Comparison of ENCODE assay signal across 32 cellular contexts in the genomic region with DNA sequence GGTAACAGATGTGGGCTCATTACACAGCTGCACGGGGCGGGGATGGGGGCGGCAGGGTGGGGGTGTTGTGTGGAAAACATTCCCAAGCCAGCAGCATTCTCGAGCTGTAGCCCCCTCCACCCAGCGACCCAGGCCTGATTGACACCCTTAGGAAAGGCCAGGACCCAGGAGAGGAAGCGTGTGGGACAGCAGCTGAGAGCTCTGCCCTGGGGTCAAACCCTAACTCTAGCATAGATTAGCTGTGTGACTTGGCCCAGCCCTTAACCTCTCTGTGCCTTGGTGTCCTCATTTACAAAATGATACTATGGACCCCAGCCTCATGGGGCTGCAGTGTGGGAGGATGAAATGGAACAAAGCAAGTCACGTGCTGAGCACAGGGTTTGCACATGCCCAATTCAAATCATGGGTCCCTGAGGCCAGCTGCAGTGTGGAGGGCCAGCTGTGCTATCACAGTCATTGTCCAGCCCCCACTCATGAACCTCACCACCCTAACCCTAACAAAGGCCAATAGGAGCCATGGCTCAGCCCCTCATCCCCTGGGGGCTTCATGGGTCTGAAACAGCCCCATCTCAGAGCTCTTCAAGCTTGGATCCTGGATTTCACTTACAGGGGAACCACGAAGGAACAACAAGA.
"Had no signal": no experiment of that assay in that cellular context is flagged by ENCODE, and none has a peak within 500 bp of the region (broad histone marks: within the 10 kb centered on the region; RNA-seq: fewer than 3 reads in every experiment).

No MANE protein-coding gene starts in this region.

- H3K9ac ChIP-seq: KMS-11 had no signal

- H3K27ac ChIP-seq: brain microvascular endothelial cell, KMS-11, RWPE1 had no signal

- ATAC-seq: activated CD8-positive, alpha-beta T cell treated with anti-CD3 and anti-CD28 coated beads for 36 hours; activated T-cell treated with anti-CD3 and anti-CD28 coated beads, Interleukin-2, amount 50 U/mL, for 72 hours; activated T-helper 17 cell treated with anti-CD3 and anti-CD28 coated beads, Interleukin-2, amount 50 U/mL, for 72 hours; PC-3 had no signal

- H3K4me3 Mint-ChIP-seq: activated CD4-positive, alpha-beta T cell treated with anti-CD3 and anti-CD28 coated beads, Interleukin-2, amount 10 ng/mL, durations not matched to agents 24 days and 14 days; activated CD8-positive, alpha-beta T cell treated with anti-CD3 and anti-CD28 coated beads for 36 hours; activated naive CD8-positive, alpha-beta T cell treated with anti-CD3 and anti-CD28 coated beads for 36 hours; activated T-cell treated with anti-CD3 and anti-CD28 coated beads, Interleukin-2, amount 50 U/mL, for 72 hours; activated T-helper 17 cell treated with anti-CD3 and anti-CD28 coated beads, Interleukin-2, amount 50 U/mL, for 72 hours; T-helper 1 cell treated with Interleukin-12 subunit alpha and Interleukin-12 subunit beta and Interleukin-4 antibody, amounts not matched to agents 30 μg/mL and 1 μg/mL, for 36 hours; T-helper 2 cell treated with Interferon-gamma antibody and Interleukin-4, amounts not matched to agents 5 μg/mL and 100 μg/mL, for 36 hours had no signal

- H3K36me3 Mint-ChIP-seq: activated naive CD8-positive, alpha-beta T cell treated with anti-CD3 and anti-CD28 coated beads for 36 hours had no signal

- H3K36me3 ChIP-seq: brain microvascular endothelial cell had no signal

- H3K4me1 Mint-ChIP-seq: activated CD4-positive, alpha-beta T cell treated with anti-CD3 and anti-CD28 coated beads, Interleukin-2, amount 10 ng/mL, durations not matched to agents 24 days and 14 days; activated naive CD8-positive, alpha-beta T cell treated with anti-CD3 and anti-CD28 coated beads for 36 hours; activated T-helper 17 cell treated with anti-CD3 and anti-CD28 coated beads, Interleukin-2, amount 50 U/mL, for 72 hours had no signal

- H3K27ac Mint-ChIP-seq: activated CD4-positive, alpha-beta T cell treated with anti-CD3 and anti-CD28 coated beads, Interleukin-2, amount 10 ng/mL, durations not matched to agents 24 days and 14 days; activated CD8-positive, alpha-beta T cell treated with anti-CD3 and anti-CD28 coated beads for 36 hours; activated naive CD8-positive, alpha-beta T cell treated with anti-CD3 and anti-CD28 coated beads for 36 hours; activated T-cell treated with anti-CD3 and anti-CD28 coated beads, Interleukin-2, amount 50 U/mL, for 72 hours; activated T-helper 17 cell treated with anti-CD3 and anti-CD28 coated beads, Interleukin-2, amount 50 U/mL, for 72 hours; T-helper 1 cell treated with Interleukin-12 subunit alpha and Interleukin-12 subunit beta and Interleukin-4 antibody, amounts not matched to agents 30 μg/mL and 1 μg/mL, for 36 hours; T-helper 2 cell treated with Interferon-gamma antibody and Interleukin-4, amounts not matched to agents 5 μg/mL and 100 μg/mL, for 36 hours had no signal

- FAIRE-seq: RCC 7860, TTC549 had no signal

- H3K27me3 Mint-ChIP-seq: activated CD4-positive, alpha-beta T cell treated with anti-CD3 and anti-CD28 coated beads, Interleukin-2, amount 10 ng/mL, durations not matched to agents 24 days and 14 days; activated CD8-positive, alpha-beta T cell treated with anti-CD3 and anti-CD28 coated beads for 36 hours; activated naive CD8-positive, alpha-beta T cell treated with anti-CD3 and anti-CD28 coated beads for 36 hours had no signal

- DNase-seq: activated CD4-positive, alpha-beta T cell treated with anti-CD3 and anti-CD28 coated beads, Interleukin-2, amount 10 ng/mL, durations not matched to agents 24 days and 14 days; activated CD4-positive, alpha-beta T cell treated with anti-CD3 and anti-CD28 coated beads, Interleukin-2, amount 50 U/mL, for 4 hours; activated CD8-positive, alpha-beta T cell treated with anti-CD3 and anti-CD28 coated beads for 36 hours; activated effector memory CD4-positive, alpha-beta T cell treated with anti-CD3 and anti-CD28 coated beads, Interleukin-2, amount 50 U/mL, for 16 hours; activated naive CD4-positive, alpha-beta T cell; activated naive CD4-positive, alpha-beta T cell treated with anti-CD3 and anti-CD28 coated beads, Interleukin-2, amount 50 U/mL, for 16 hours; activated naive CD8-positive, alpha-beta T cell treated with anti-CD3 and anti-CD28 coated beads for 36 hours; activated T-cell treated with anti-CD3 and anti-CD28 coated beads, Interleukin-2, amount 50 U/mL, for 1 hour; activated T-cell treated with anti-CD3 and anti-CD28 coated beads, Interleukin-2, amount 50 U/mL, for 72 hours; amniotic stem cell; aorta; brain microvascular endothelial cell; central memory CD4-positive, alpha-beta T cell; MM.1S; MV-4-11; NCI-H1092; NCI-H1436 treated with DMSO at 0.1 percent for 48 hours; NCI-H1694 treated with DMSO at 0.1 percent for 48 hours; NCI-H2029; NCI-H345; NCI-H524 treated with DMSO at 0.1 percent for 48 hours; NCI-H748 treated with DMSO at 0.1 percent for 48 hours; NK-92 treated with Interleukin-12 subunit alpha and Interleukin-12 subunit beta, amount 100 ng/mL, for 24 hours; PC-3; Right ventricle myocardium superior had no signal

- H3K4me2 ChIP-seq: KMS-11 had no signal

- H3K27me3 ChIP-seq: brain microvascular endothelial cell had no signal

- H3K9me3 Mint-ChIP-seq: activated CD4-positive, alpha-beta T cell treated with anti-CD3 and anti-CD28 coated beads, Interleukin-2, amount 10 ng/mL, durations not matched to agents 24 days and 14 days; T-helper 2 cell treated with Interferon-gamma antibody and Interleukin-4, amounts not matched to agents 5 μg/mL and 100 μg/mL, for 36 hours had no signal
